1 cellular context compared by ENCODE assay signal in genomic region chr10:132684164-132684891, GRCh38.
TF ChIP-seq lines count a peak whose summit lies in the region.

No MANE protein-coding gene starts in this region.

TF ChIP-seq in SK-N-SH treated with all-trans-retinoic acid at 6 μM for 48 hours, 23 proteins besides CTCF, POLR2A, EP300 and RAD21 (continued from another document):
- TF ChIP-seq, protein P1, sequence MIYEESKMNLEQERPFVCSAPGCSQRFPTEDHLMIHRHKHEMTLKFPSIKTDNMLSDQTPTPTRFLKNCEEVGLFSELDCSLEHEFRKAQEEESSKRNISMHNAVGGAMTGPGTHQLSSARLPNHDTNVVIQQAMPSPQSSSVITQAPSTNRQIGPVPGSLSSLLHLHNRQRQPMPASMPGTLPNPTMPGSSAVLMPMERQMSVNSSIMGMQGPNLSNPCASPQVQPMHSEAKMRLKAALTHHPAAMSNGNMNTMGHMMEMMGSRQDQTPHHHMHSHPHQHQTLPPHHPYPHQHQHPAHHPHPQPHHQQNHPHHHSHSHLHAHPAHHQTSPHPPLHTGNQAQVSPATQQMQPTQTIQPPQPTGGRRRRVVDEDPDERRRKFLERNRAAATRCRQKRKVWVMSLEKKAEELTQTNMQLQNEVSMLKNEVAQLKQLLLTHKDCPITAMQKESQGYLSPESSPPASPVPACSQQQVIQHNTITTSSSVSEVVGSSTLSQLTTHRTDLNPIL (CRISPR knock-in tag; IDR thresholded peaks at IDR 0.05; ENCODE audit: low read depth), result no peak
- TF ChIP-seq ARNTL (CRISPR knock-in tag; IDR thresholded peaks at IDR 0.05; ENCODE audit: borderline replicate concordance, low read depth) (no peak), ZNF8 (CRISPR knock-in tag; IDR thresholded peaks at IDR 0.05) (no peak), ZFP3 (CRISPR knock-in tag; IDR thresholded peaks at IDR 0.05) (no peak)
TF ChIP-seq in SK-N-SH treated with all-trans-retinoic acid at 6 μM for 48 hours: peak in this region for 0.
